ENCODE assay signal across 22 cellular contexts in the genomic region with DNA sequence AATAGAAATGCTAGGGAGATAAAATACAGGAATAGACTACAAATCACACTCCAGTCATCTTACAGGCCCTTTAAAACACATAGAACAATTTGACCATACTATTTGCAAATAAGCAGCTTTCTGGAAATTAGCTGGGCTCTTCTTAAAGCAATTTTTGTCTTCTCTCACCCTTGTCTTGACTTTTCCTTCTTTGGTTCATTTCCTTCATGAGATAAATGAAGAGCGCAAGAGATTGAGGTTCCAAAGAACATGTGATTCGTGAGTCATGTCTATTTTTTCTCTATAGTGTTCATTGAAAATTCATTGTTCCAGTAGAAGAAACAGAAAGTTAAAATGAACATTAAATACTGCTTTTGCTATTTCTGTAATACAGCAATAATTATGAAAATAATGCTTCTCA. TPM values are rescaled to one million over a fixed set of nuclear protein-coding genes. Genes with fewer than 3 reads are reported as not detected.
DNase-seq lines count a peak whose midpoint lies in the region; ATAC-seq and TF ChIP-seq lines count a peak whose summit lies in the region.
"Had no signal": no experiment of that assay in that cellular context is flagged by ENCODE, and none has a peak within 500 bp of the region (broad histone marks: within the 10 kb centered on the region; RNA-seq: fewer than 3 reads in every experiment).

No MANE protein-coding gene starts in this region.

- no CpG with 5 or more reads among the region's 2 CpGs for WGBS in mesodermal cell (ENCODE audit: insufficient coverage in 2 of 2), 2 experiments
- 85% methylated on average over 2 of the region's 2 CpGs for WGBS in suprapubic skin
- WGBS in psoas muscle, 3 donors = 93 to 96% (median 95%) methylated on average over 2 of the region's 2 CpGs

- H3K27me3 Mint-ChIP-seq in T-helper 1 cell treated with Interleukin-12 subunit alpha and Interleukin-12 subunit beta and Interleukin-4 antibody, amounts not matched to agents 30 μg/mL and 1 μg/mL, for 36 hours (ENCODE audit: low read depth) = peaks cover 8% of the 10 kb centered on the region
- no peaks in the 10 kb centered on the region for H3K27me3 Mint-ChIP-seq in activated T-helper 17 cell treated with anti-CD3 and anti-CD28 coated beads, Interleukin-2, amount 50 U/mL, for 72 hours
- H3K27me3 Mint-ChIP-seq: CD8-positive, alpha-beta memory T cell; stimulated activated naive B cell treated with anti-CD40 and anti-IgM and Interleukin-4, amounts not matched to agents 10 μg/mL and 1 μg/mL and 100 μg/mL, for 72 hours had no signal

- H3K36me3 ChIP-seq in mesodermal cell (ENCODE audit: control insufficient read depth, insufficient read depth, low read length) (no peaks in the 10 kb centered on the region), suprapubic skin (no peaks in the 10 kb centered on the region), psoas muscle (ENCODE audit: insufficient read depth in 1 of 2, low read depth in 1 of 2) (no peaks in the 10 kb centered on the region)
- H3K36me3 ChIP-seq: heart right ventricle, tibial nerve, WERI-Rb-1 had no signal

- no peak for DNase-seq in T-helper 1 cell
- no peak for DNase-seq in suprapubic skin (ENCODE audit: low spot score in 2 of 2)
- DNase-seq in NCI-H69 (lab: John Stamatoyannopoulos, UW) = no peak
- DNase-seq in psoas muscle = no peak
- DNase-seq: 8988T; activated naive CD4-positive, alpha-beta T cell; CD8-positive, alpha-beta memory T cell; DMS79; endodermal cell; heart right ventricle; NCI-H1105 treated with DMSO at 0.1 percent for 48 hours; NCI-H2081 treated with DMSO at 0.1 percent for 48 hours; NCI-H446 treated with DMSO at 0.1 percent for 48 hours; stimulated activated CD4-positive, alpha-beta T cell treated with anti-CD3 and anti-CD28 coated beads, Interleukin-2, amount 100 ng/mL, for 48 hours; stimulated activated naive B cell treated with anti-CD40 and anti-IgM and Interleukin-4, amounts not matched to agents 10 μg/mL and 1 μg/mL and 100 μg/mL, for 72 hours; WERI-Rb-1 had no signal

- H3K9me3 ChIP-seq in mesodermal cell (ENCODE audit: control insufficient read depth, low read length) (no peaks in the 10 kb centered on the region), suprapubic skin (no peaks in the 10 kb centered on the region), psoas muscle (no peaks in the 10 kb centered on the region)
- H3K9me3 ChIP-seq: heart right ventricle, tibial nerve had no signal

- no peak for ATAC-seq in activated T-helper 17 cell treated with anti-CD3 and anti-CD28 coated beads, Interleukin-2, amount 50 U/mL, for 72 hours (replicated peaks)
- no peak for ATAC-seq in activated CD4-positive, CD25-positive, alpha-beta regulatory T cell treated with anti-CD3 and anti-CD28 coated beads, Interleukin-2, amount 50 U/mL, for 24 hours
- no peak for ATAC-seq in psoas muscle
- ATAC-seq: heart right ventricle; stimulated activated naive B cell treated with anti-CD40 and anti-IgM and Interleukin-4, amounts not matched to agents 10 μg/mL and 1 μg/mL and 100 μg/mL, for 72 hours had no signal

- no peak for TF ChIP-seq CTCF in suprapubic skin (IDR thresholded peaks at IDR 0.05)
- no peak for TF ChIP-seq CTCF in psoas muscle (IDR thresholded peaks at IDR 0.05)

- intact Hi-C loops in psoas muscle (cut with DNase I) = no loop called here

- TF ChIP-seq POLR2A in suprapubic skin (IDR thresholded peaks at IDR 0.05) = no peak

- H3K4me1 ChIP-seq in mesodermal cell (ENCODE audit: control insufficient read depth, insufficient read depth, low read length, poor library complexity, severe bottlenecking) (peaks cover 8% of the 10 kb centered on the region), suprapubic skin (peaks cover 11% of the 10 kb centered on the region), psoas muscle (no peaks in the 10 kb centered on the region)
- H3K4me1 ChIP-seq: tibial nerve had no signal

- no peak overlapping the region for H3K4me3 Mint-ChIP-seq in T-helper 1 cell treated with Interleukin-12 subunit alpha and Interleukin-12 subunit beta and Interleukin-4 antibody, amounts not matched to agents 30 μg/mL and 1 μg/mL, for 36 hours
- H3K4me3 Mint-ChIP-seq in activated T-helper 17 cell treated with anti-CD3 and anti-CD28 coated beads, Interleukin-2, amount 50 U/mL, for 72 hours = peak overlapping the region; percentile 8
- H3K4me3 Mint-ChIP-seq: endodermal cell; stimulated activated naive B cell treated with anti-CD40 and anti-IgM and Interleukin-4, amounts not matched to agents 10 μg/mL and 1 μg/mL and 100 μg/mL, for 72 hours had no signal

- H3K27ac Mint-ChIP-seq in T-helper 1 cell treated with Interleukin-12 subunit alpha and Interleukin-12 subunit beta and Interleukin-4 antibody, amounts not matched to agents 30 μg/mL and 1 μg/mL, for 36 hours = peak overlapping the region; percentile 2
- no peak overlapping the region for H3K27ac Mint-ChIP-seq in activated T-helper 17 cell treated with anti-CD3 and anti-CD28 coated beads, Interleukin-2, amount 50 U/mL, for 72 hours
- H3K27ac Mint-ChIP-seq: endodermal cell; stimulated activated naive B cell treated with anti-CD40 and anti-IgM and Interleukin-4, amounts not matched to agents 10 μg/mL and 1 μg/mL and 100 μg/mL, for 72 hours had no signal

- H3K4me1 Mint-ChIP-seq in T-helper 1 cell treated with Interleukin-12 subunit alpha and Interleukin-12 subunit beta and Interleukin-4 antibody, amounts not matched to agents 30 μg/mL and 1 μg/mL, for 36 hours (ENCODE audit: low read depth) = peaks cover 55% of the 10 kb centered on the region
- H3K4me1 Mint-ChIP-seq in activated T-helper 17 cell treated with anti-CD3 and anti-CD28 coated beads, Interleukin-2, amount 50 U/mL, for 72 hours = peaks cover 45% of the 10 kb centered on the region

- H3K4me3 ChIP-seq in mesodermal cell (ENCODE audit: extremely low read depth, insufficient read depth, low read length, poor library complexity, severe bottlenecking) (no peak overlapping the region), suprapubic skin (no peak overlapping the region), psoas muscle (no peak overlapping the region)
- H3K4me3 ChIP-seq: coronary artery, heart right ventricle, tibial nerve had no signal

- TF ChIP-seq EP300 in suprapubic skin (IDR thresholded peaks at IDR 0.05) = no peak

- H3K9me3 Mint-ChIP-seq in T-helper 1 cell treated with Interleukin-12 subunit alpha and Interleukin-12 subunit beta and Interleukin-4 antibody, amounts not matched to agents 30 μg/mL and 1 μg/mL, for 36 hours = no peaks in the 10 kb centered on the region
- no peaks in the 10 kb centered on the region for H3K9me3 Mint-ChIP-seq in activated T-helper 17 cell treated with anti-CD3 and anti-CD28 coated beads, Interleukin-2, amount 50 U/mL, for 72 hours
- H3K9me3 Mint-ChIP-seq: CD8-positive, alpha-beta memory T cell; endodermal cell; stimulated activated naive B cell treated with anti-CD40 and anti-IgM and Interleukin-4, amounts not matched to agents 10 μg/mL and 1 μg/mL and 100 μg/mL, for 72 hours had no signal

- H3K36me3 Mint-ChIP-seq in T-helper 1 cell treated with Interleukin-12 subunit alpha and Interleukin-12 subunit beta and Interleukin-4 antibody, amounts not matched to agents 30 μg/mL and 1 μg/mL, for 36 hours (ENCODE audit: low read depth) = peaks cover 9% of the 10 kb centered on the region
- no peaks in the 10 kb centered on the region for H3K36me3 Mint-ChIP-seq in activated T-helper 17 cell treated with anti-CD3 and anti-CD28 coated beads, Interleukin-2, amount 50 U/mL, for 72 hours (ENCODE audit: low read depth)
- H3K36me3 Mint-ChIP-seq: CD8-positive, alpha-beta memory T cell; stimulated activated naive B cell treated with anti-CD40 and anti-IgM and Interleukin-4, amounts not matched to agents 10 μg/mL and 1 μg/mL and 100 μg/mL, for 72 hours had no signal

- H3K27ac ChIP-seq in mesodermal cell (ENCODE audit: low read depth, low read length, severe bottlenecking) (peak overlapping the region; percentile 13), suprapubic skin (peak overlapping the region; percentile 63), psoas muscle (no peak overlapping the region)
- H3K27ac ChIP-seq: coronary artery, heart right ventricle, tibial nerve, WERI-Rb-1 had no signal

- H3K27me3 ChIP-seq in suprapubic skin (no peaks in the 10 kb centered on the region), psoas muscle (ENCODE audit: insufficient read depth in 3 of 3, low read length in 2 of 3) (no peaks in the 10 kb centered on the region)
- H3K27me3 ChIP-seq: tibial nerve had no signal

RNA-seq across cellular contexts. Expression of gene PRDM1, which starts 33.9 kb away (rescaled TPM):
- 100 to 1,000 TPM; 138 to 149 TPM for total RNA-seq in activated T-helper 17 cell treated with anti-CD3 and anti-CD28 coated beads, Interleukin-2, amount 50 U/mL, for 72 hours
- 12.6 TPM for polyA plus RNA-seq in mesodermal cell (2013, experiment 1 of 2)
- 9.9 TPM for polyA plus RNA-seq in mesodermal cell (2013, experiment 2 of 2)
- total RNA-seq in suprapubic skin = 10 to 100 TPM; 10.9 to 47.7 (median 27.8) TPM
- total RNA-seq in psoas muscle = 1 to 10 TPM; 1.3 to 2.0 (median 1.7) TPM
- under 1 TPM; 0.33 to 0.72 (median 0.36) TPM for polyA plus RNA-seq in psoas muscle
